In the genomic region with DNA sequence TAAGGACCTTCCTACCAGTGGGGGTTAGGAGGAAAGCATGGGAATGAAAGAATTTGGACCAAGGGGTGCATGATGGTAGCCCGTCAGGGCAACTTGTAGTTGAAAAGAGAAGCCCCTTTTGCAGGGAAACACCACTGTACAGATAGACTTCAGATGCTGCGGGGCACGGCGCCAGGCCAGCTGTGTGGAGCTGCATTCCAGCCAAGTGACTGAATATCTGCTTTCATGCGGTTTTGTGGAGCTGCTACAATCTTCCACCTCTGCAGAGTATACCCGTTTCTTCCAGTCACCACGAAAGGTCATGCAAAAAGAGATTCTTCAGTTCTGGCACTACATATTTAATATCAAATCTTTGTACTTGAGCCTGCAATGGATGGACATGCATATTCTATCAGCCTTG, we compare ENCODE assay signal across 9 cellular contexts.
DNase-seq lines count a peak whose midpoint lies in the region; ATAC-seq and TF ChIP-seq lines count a peak whose summit lies in the region.
"Had no signal": no experiment of that assay in that cellular context is flagged by ENCODE, and none has a peak within 500 bp of the region (broad histone marks: within the 10 kb centered on the region; RNA-seq: fewer than 3 reads in every experiment).

No MANE protein-coding gene starts in this region.

- H2AFZ ChIP-seq in OCI-LY1 (ENCODE audit: low read length) (no peak overlapping the region), mesenchymal stem cell (ENCODE audit: low read depth, low read length) (no peak overlapping the region)

- no peak for TF ChIP-seq POLR2A in uterus (IDR thresholded peaks at IDR 0.05)

- H3K9me3 ChIP-seq in OCI-LY1 (ENCODE audit: low read length): no peaks in the 10 kb centered on the region
- no peaks in the 10 kb centered on the region for H3K9me3 ChIP-seq in endodermal cell (ENCODE audit: control insufficient read depth, low read length)
- no peaks in the 10 kb centered on the region for H3K9me3 ChIP-seq in mesenchymal stem cell (ENCODE audit: control insufficient read depth, low read length)
- H3K9me3 ChIP-seq in uterus: no peaks in the 10 kb centered on the region

- H3K4me3 ChIP-seq in OCI-LY1 (ENCODE audit: low read depth, low read length, poor library complexity, severe bottlenecking) (no peak overlapping the region), endodermal cell (ENCODE audit: low read length) (no peak overlapping the region), mesenchymal stem cell (ENCODE audit: insufficient read depth in 1 of 2, low read depth in 1 of 2, low read length in 2 of 2) (peak overlapping the region in 1 of 2 experiments; percentile 30), uterus (no peak overlapping the region)
- H3K4me3 ChIP-seq: GM12878 had no signal

- no peak overlapping the region; the same call in 1 of the 2 replicates for H3K9ac ChIP-seq in OCI-LY1 (ENCODE audit: low read length)
- H3K9ac ChIP-seq in endodermal cell (ENCODE audit: extremely low read depth, low read length, poor library complexity, severe bottlenecking): no peak overlapping the region
- H3K9ac ChIP-seq in mesenchymal stem cell (ENCODE audit: low read length): peak overlapping the region; percentile 17

- H3K14ac ChIP-seq in mesenchymal stem cell (ENCODE audit: low read length in 2 of 2): no peak overlapping the region

- no peak overlapping the region for H3K27ac Mint-ChIP-seq in endodermal cell
- H3K27ac Mint-ChIP-seq in type B pancreatic cell: no peak overlapping the region

- no peak overlapping the region for H3K4ac ChIP-seq in mesenchymal stem cell (ENCODE audit: low read depth in 1 of 2, low read length in 2 of 2)

- peaks cover 42% of the 10 kb centered on the region for H3K4me1 ChIP-seq in OCI-LY1 (ENCODE audit: insufficient read depth, low read length, severe bottlenecking)
- peaks cover 14% of the 10 kb centered on the region for H3K4me1 ChIP-seq in endodermal cell (ENCODE audit: control insufficient read depth, insufficient read depth, low read length)
- peaks cover 19% of the 10 kb centered on the region for H3K4me1 ChIP-seq in mesenchymal stem cell (ENCODE audit: control insufficient read depth, insufficient read depth, low read depth, low read length)
- H3K4me1 ChIP-seq in uterus: no peaks in the 10 kb centered on the region

- H3K4me3 Mint-ChIP-seq in endodermal cell: no peak overlapping the region
- no peak overlapping the region for H3K4me3 Mint-ChIP-seq in type B pancreatic cell
- H3K4me3 Mint-ChIP-seq: IgD-negative memory B cell had no signal

- no peaks in the 10 kb centered on the region for H4K20me1 ChIP-seq in OCI-LY1 (ENCODE audit: insufficient read depth, low read length)

- no peak overlapping the region for H4K8ac ChIP-seq in mesenchymal stem cell (ENCODE audit: low read length)

- no peaks in the 10 kb centered on the region for H3K9me2 ChIP-seq in OCI-LY1 (ENCODE audit: low read depth, low read length)

- H3K9me3 Mint-ChIP-seq in endodermal cell: no peaks in the 10 kb centered on the region
- H3K9me3 Mint-ChIP-seq in type B pancreatic cell: no peaks in the 10 kb centered on the region
- H3K9me3 Mint-ChIP-seq: IgD-negative memory B cell had no signal

- TF ChIP-seq CTCF in OCI-LY1 (IDR thresholded peaks at IDR 0.05; ENCODE audit: low read length) (no peak), endodermal cell (conservative IDR thresholded peaks at IDR 0.05) (no peak), uterus (IDR thresholded peaks at IDR 0.05) (no peak), type B pancreatic cell (conservative IDR thresholded peaks at IDR 0.05) (no peak)

- no peaks in the 10 kb centered on the region for H3F3A ChIP-seq in OCI-LY1 (ENCODE audit: insufficient read depth, low read length)

- H3K27ac ChIP-seq in OCI-LY1 (ENCODE audit: low read depth, low read length, poor library complexity, severe bottlenecking): peak overlapping the region; percentile 63
- H3K27ac ChIP-seq in endodermal cell (ENCODE audit: low read depth, low read length): peak overlapping the region; percentile 41
- H3K27ac ChIP-seq in mesenchymal stem cell (ENCODE audit: low read length, poor library complexity, severe bottlenecking): peak overlapping the region; percentile 87
- peak overlapping the region in 1 of 2 donors; percentile 24 for H3K27ac ChIP-seq in uterus

- H2BK5ac ChIP-seq in mesenchymal stem cell (ENCODE audit: low read depth, low read length, poor library complexity, severe bottlenecking): peak overlapping the region; percentile 39

- H3K36me3 ChIP-seq in OCI-LY1 (ENCODE audit: insufficient read depth, low read length): 0 out of 2 replicates have a peak, but pooled peaks cover 3% of the 10 kb centered on the region
- no peaks in the 10 kb centered on the region for H3K36me3 ChIP-seq in endodermal cell (ENCODE audit: control insufficient read depth, insufficient read depth, low read length)
- H3K36me3 ChIP-seq in mesenchymal stem cell (ENCODE audit: control insufficient read depth in 1 of 2, insufficient read depth in 2 of 2, low read depth in 1 of 2, low read length in 2 of 2): peaks cover 0 to 5% of the 10 kb centered on the region in 2 experiments
- H3K36me3 ChIP-seq in uterus: no peaks in the 10 kb centered on the region

- H3K4me1 Mint-ChIP-seq in endodermal cell (peaks cover 28% of the 10 kb centered on the region), type B pancreatic cell (ENCODE audit: unreplicated experiment) (peaks cover 45% of the 10 kb centered on the region)
- H3K4me1 Mint-ChIP-seq: IgD-negative memory B cell had no signal

- DNase-seq in endodermal cell: no peak
- DNase-seq in mesenchymal stem cell: peak; percentile 69
- DNase-seq in uterus: peak; percentile 71 to 78
- DNase-seq in left lobe of liver (ENCODE audit: low spot score): no peak
- no peak for DNase-seq in type B pancreatic cell (ENCODE audit: extremely low spot score, unreplicated experiment)

- H3K36me3 Mint-ChIP-seq in endodermal cell (ENCODE audit: low read depth): peaks cover 4% of the 10 kb centered on the region
- no peaks in the 10 kb centered on the region for H3K36me3 Mint-ChIP-seq in type B pancreatic cell

- H3K27me3 ChIP-seq in OCI-LY1 (ENCODE audit: insufficient read depth, low read length) (no peaks in the 10 kb centered on the region), endodermal cell (ENCODE audit: control insufficient read depth, insufficient read depth, low read length, poor library complexity, severe bottlenecking) (peaks cover 72% of the 10 kb centered on the region), mesenchymal stem cell (ENCODE audit: control insufficient read depth in 1 of 2, insufficient read depth in 1 of 2, low read length in 2 of 2) (no peaks in the 10 kb centered on the region), uterus (no peaks in the 10 kb centered on the region)

- peak overlapping the region in 1 of 2 experiments; percentile 37 for H3K18ac ChIP-seq in mesenchymal stem cell (ENCODE audit: low read depth in 1 of 2, low read length in 2 of 2)

- peak overlapping the region in 1 of 2 experiments; percentile 29 for H2BK12ac ChIP-seq in mesenchymal stem cell (ENCODE audit: low read length in 2 of 2)

- no peak overlapping the region for H3K23ac ChIP-seq in mesenchymal stem cell (ENCODE audit: low read length in 2 of 2)

- H3K4me2 ChIP-seq in OCI-LY1 (ENCODE audit: low read length): no peak overlapping the region
- H3K4me2 ChIP-seq in mesenchymal stem cell (ENCODE audit: low read length, poor library complexity, severe bottlenecking): no peak overlapping the region

- H3K27me3 Mint-ChIP-seq in endodermal cell (ENCODE audit: insufficient read depth) (peaks cover 9% of the 10 kb centered on the region), type B pancreatic cell (no peaks in the 10 kb centered on the region)
- H3K27me3 Mint-ChIP-seq: IgD-negative memory B cell had no signal

- no peak overlapping the region for H2BK120ac ChIP-seq in mesenchymal stem cell (ENCODE audit: low read depth, low read length)

- H4K91ac ChIP-seq in mesenchymal stem cell (ENCODE audit: low read length): no peak overlapping the region

- H2BK15ac ChIP-seq in mesenchymal stem cell (ENCODE audit: low read depth, poor library complexity, severe bottlenecking): no peak overlapping the region

- H2AK5ac ChIP-seq in mesenchymal stem cell (ENCODE audit: low read length, severe bottlenecking): peak overlapping the region; percentile 98

- ATAC-seq in left lobe of liver (no peak), GM18861 (IDR thresholded peaks at IDR 0.05; ENCODE audit: unreplicated experiment) (no peak)
- ATAC-seq: GM12878 had no signal

- no peaks in the 10 kb centered on the region for H3K79me1 ChIP-seq in mesenchymal stem cell (replicated peaks; ENCODE audit: low read length, poor library complexity, severe bottlenecking)

- no peaks in the 10 kb centered on the region for H3K79me2 ChIP-seq in OCI-LY1 (ENCODE audit: insufficient read depth, low read length)

- intact Hi-C loops in uterus (cut with DNase I; ENCODE audit: low total_unique reads): no loop called here

- WGBS in endodermal cell (ENCODE audit: insufficient coverage in 1 of 2, insufficient read length in 1 of 2), 2 experiments: 85 to 94% methylated on average over 4 to 7 of the region's 7 CpGs
- WGBS in mesenchymal stem cell: 34% methylated on average over 7 of the region's 7 CpGs

Comparison
In these comparisons a context has a peak if more than half of its experiments do, and no peak if none do; other contexts are left out.
1. DNase-seq: peak in mesenchymal stem cell (single experiment) and uterus (2 of 2); none in endodermal cell (single experiment), left lobe of liver (single experiment) and type B pancreatic cell (single experiment).